ENCODE assay signal across 9 cellular contexts in genomic region chr11:59053387-59053786, GRCh38. TPM values are rescaled to one million over a fixed set of nuclear protein-coding genes. Genes with fewer than 3 reads are reported as not detected.
A peak's percentile ranks its signal among the peaks of the same experiment; 100 is the strongest.
DNase-seq lines count a peak whose midpoint lies in the region; ATAC-seq and TF ChIP-seq lines count a peak whose summit lies in the region.
"Had no signal": no experiment of that assay in that cellular context is flagged by ENCODE, and none has a peak within 500 bp of the region (broad histone marks: within the 10 kb centered on the region; RNA-seq: fewer than 3 reads in every experiment).

No MANE protein-coding gene starts in this region.

- TF ChIP-seq CTCF in LNCaP clone FGC (IDR thresholded peaks at IDR 0.05; ENCODE audit: control insufficient read depth, extremely low read depth, insufficient read depth) (peak; percentile 59), dorsolateral prefrontal cortex (IDR thresholded peaks at IDR 0.05 in 54 of 56, conservative IDR thresholded peaks at IDR 0.05 in 2 of 56; ENCODE audit: low read depth in 1 of 56, partially characterized antibody in 56 of 56) (peak; percentile 38 to 83 (median 70))

- peaks cover 27% of the 10 kb centered on the region for H3K27me3 Mint-ChIP-seq in activated CD4-positive, alpha-beta T cell treated with anti-CD3 and anti-CD28 coated beads, Interleukin-2, amount 10 ng/mL, durations not matched to agents 24 days and 14 days

- peak; percentile 44 for DNase-seq in CMK (ENCODE audit: low read depth)
- DNase-seq in LNCaP clone FGC (ENCODE audit: low read depth): no peak
- peak; percentile 93 for DNase-seq in activated CD4-positive, alpha-beta T cell treated with anti-CD3 and anti-CD28 coated beads, Interleukin-2, amount 10 ng/mL, durations not matched to agents 24 days and 14 days
- DNase-seq in dorsolateral prefrontal cortex: peak in 8 of 10 donors; percentile 31 to 75 (median 61)
- DNase-seq in myocyte (ENCODE audit: low read depth): peak; percentile 68
- DNase-seq in stimulated activated CD8-positive, alpha-beta memory T cell treated with anti-CD3 and anti-CD28 coated beads, Interleukin-4, amount 100 ng/mL, for 48 hours: peak; percentile 90
- no peak for DNase-seq in HuH-7 (ENCODE audit: low spot score)

- peaks cover 0 to 9% (median 0%) of the 10 kb centered on the region in 45 donors for H3K27me3 ChIP-seq in dorsolateral prefrontal cortex

- H3K9me3 Mint-ChIP-seq in activated CD4-positive, alpha-beta T cell treated with anti-CD3 and anti-CD28 coated beads, Interleukin-2, amount 10 ng/mL, durations not matched to agents 24 days and 14 days: no peaks in the 10 kb centered on the region

- no peaks in the 10 kb centered on the region for H3K36me3 Mint-ChIP-seq in activated CD4-positive, alpha-beta T cell treated with anti-CD3 and anti-CD28 coated beads, Interleukin-2, amount 10 ng/mL, durations not matched to agents 24 days and 14 days (ENCODE audit: low read depth)

- ATAC-seq in GM19395 (IDR thresholded peaks at IDR 0.05; ENCODE audit: unreplicated experiment): peak; percentile 58

- H3K4me3 Mint-ChIP-seq in activated CD4-positive, alpha-beta T cell treated with anti-CD3 and anti-CD28 coated beads, Interleukin-2, amount 10 ng/mL, durations not matched to agents 24 days and 14 days: no peak overlapping the region

- peaks cover 5% of the 10 kb centered on the region for H3K4me1 Mint-ChIP-seq in activated CD4-positive, alpha-beta T cell treated with anti-CD3 and anti-CD28 coated beads, Interleukin-2, amount 10 ng/mL, durations not matched to agents 24 days and 14 days

- no peak overlapping the region for H3K4me3 ChIP-seq in LNCaP clone FGC (ENCODE audit: low read depth, low read length)
- H3K4me3 ChIP-seq in dorsolateral prefrontal cortex: no peak overlapping the region

- no peak overlapping the region for H3K27ac Mint-ChIP-seq in activated CD4-positive, alpha-beta T cell treated with anti-CD3 and anti-CD28 coated beads, Interleukin-2, amount 10 ng/mL, durations not matched to agents 24 days and 14 days

- intact Hi-C loops in activated CD4-positive, alpha-beta T cell treated with anti-CD3 and anti-CD28 coated beads, Interleukin-2, amount 10 ng/mL, durations not matched to agents 24 days and 14 days (cut with micrococcal nuclease): loop anchor here (1.0 to 10.0 kb wide), 3 partner anchors 83 to 399 kb away; no protein-coding TSS in a partner anchor
- intact Hi-C loops in dorsolateral prefrontal cortex (cut with DNase I): loop anchor here in 1 of 2 donors (10.0 kb wide), 2 partner anchors 51 to 81 kb away; partner anchors contain the start of gene FAM111B

- H3K27ac ChIP-seq in dorsolateral prefrontal cortex: no peak overlapping the region

RNA-seq across cellular contexts. Expression of gene GLYATL1B, which starts 32.7 kb away (rescaled TPM):
- not detected in 2 replicates for total RNA-seq in activated CD4-positive, alpha-beta T cell treated with anti-CD3 and anti-CD28 coated beads, Interleukin-2, amount 10 ng/mL, durations not matched to agents 24 days and 14 days
- total RNA-seq in dorsolateral prefrontal cortex (not detected), myocyte (not detected in 2 replicates)
- polyA plus RNA-seq in myocyte (2012): not detected
- total RNA-seq: activated CD8-positive, alpha-beta memory T cell treated with anti-CD3 and anti-CD28 coated beads for 36 hours had no signal

RNA-seq across cellular contexts. Expression of gene FAM111B, which starts 53.6 kb away (rescaled TPM):
- 68.4 and 70.1 TPM in 2 replicates for total RNA-seq in activated CD4-positive, alpha-beta T cell treated with anti-CD3 and anti-CD28 coated beads, Interleukin-2, amount 10 ng/mL, durations not matched to agents 24 days and 14 days
- 1 to 10 TPM in 5 of 120 experiments, under 1 TPM in 16, not detected in 99; 0.14 to 2.1 (median 0.49) TPM for total RNA-seq in dorsolateral prefrontal cortex
- total RNA-seq in myocyte: 0.05 and 1.7 TPM in 2 replicates
- polyA plus RNA-seq in myocyte (2012): 0.03 TPM

Comparison
In these comparisons a context has a peak if more than half of its experiments do, and no peak if none do; other contexts are left out.
1. DNase-seq: peak in CMK (single experiment), activated CD4-positive, alpha-beta T cell treated with anti-CD3 and anti-CD28 coated beads, Interleukin-2, amount 10 ng/mL, durations not matched to agents 24 days and 14 days (single experiment), dorsolateral prefrontal cortex (8 of 10), myocyte (single experiment) and stimulated activated CD8-positive, alpha-beta memory T cell treated with anti-CD3 and anti-CD28 coated beads, Interleukin-4, amount 100 ng/mL, for 48 hours (single experiment); none in LNCaP clone FGC (single experiment) and HuH-7 (single experiment).
2. RNA of gene FAM111B, which starts 53.6 kb away (total RNA-seq): 68.4 to 70.1 TPM in activated CD4-positive, alpha-beta T cell treated with anti-CD3 and anti-CD28 coated beads, Interleukin-2, amount 10 ng/mL, durations not matched to agents 24 days and 14 days; 0.05 to 1.7 TPM in myocyte and 0.14 to 2.1 TPM in dorsolateral prefrontal cortex; every median in the first group is over 10 times any median in the second.